ENCODE assay signal across 8 cellular contexts in the genomic region with DNA sequence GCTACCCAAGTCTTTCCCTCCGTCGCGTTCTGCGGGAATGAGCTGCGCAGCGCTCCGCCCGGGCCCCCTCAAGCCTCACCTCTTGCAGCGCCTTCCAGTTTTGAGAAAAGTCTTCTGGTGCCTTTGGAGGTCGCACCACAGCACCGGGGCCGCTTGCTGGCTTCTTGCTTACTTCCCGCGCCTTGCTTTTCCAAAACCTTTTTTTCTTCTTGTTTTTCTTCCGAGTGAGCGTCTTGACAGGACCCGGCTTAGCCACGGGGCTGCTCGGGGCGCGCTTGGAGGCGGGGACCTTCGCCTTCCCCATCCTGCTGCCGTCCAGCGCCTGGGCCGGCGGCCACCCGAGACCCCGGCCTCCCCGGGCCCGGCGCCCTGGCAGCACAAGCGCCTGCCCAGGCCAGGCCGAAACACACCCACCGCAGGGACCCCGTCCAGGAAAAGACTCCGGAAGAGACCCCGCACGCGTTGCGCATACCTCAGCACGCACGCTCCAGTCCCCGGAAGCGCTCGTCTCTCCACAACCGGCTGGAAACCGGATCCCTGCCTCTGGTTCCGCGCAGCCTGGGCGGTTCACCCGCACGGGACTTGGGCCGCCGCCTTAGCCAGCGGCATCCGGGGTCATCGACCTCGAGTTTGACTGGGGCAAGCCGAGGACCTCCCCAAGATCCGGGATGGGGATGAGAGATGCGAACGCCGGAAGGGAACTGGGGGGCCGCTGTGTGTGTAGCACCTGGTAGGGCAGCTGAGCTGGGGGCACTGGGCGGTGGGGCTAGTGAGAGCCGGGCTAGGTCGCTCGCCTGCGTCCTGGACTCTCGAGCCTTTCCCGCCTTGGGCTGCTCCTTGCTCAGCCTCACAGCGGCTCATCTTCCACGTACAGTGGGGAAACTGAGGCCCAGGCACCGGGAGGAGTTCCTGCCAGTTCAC. TPM values are rescaled to one million over a fixed set of nuclear protein-coding genes. Genes with fewer than 3 reads are reported as not detected.
DNase-seq lines count a peak whose midpoint lies in the region; ATAC-seq, FAIRE-seq and TF ChIP-seq lines count a peak whose summit lies in the region.

A gene with protein sequence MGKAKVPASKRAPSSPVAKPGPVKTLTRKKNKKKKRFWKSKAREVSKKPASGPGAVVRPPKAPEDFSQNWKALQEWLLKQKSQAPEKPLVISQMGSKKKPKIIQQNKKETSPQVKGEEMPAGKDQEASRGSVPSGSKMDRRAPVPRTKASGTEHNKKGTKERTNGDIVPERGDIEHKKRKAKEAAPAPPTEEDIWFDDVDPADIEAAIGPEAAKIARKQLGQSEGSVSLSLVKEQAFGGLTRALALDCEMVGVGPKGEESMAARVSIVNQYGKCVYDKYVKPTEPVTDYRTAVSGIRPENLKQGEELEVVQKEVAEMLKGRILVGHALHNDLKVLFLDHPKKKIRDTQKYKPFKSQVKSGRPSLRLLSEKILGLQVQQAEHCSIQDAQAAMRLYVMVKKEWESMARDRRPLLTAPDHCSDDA (minus strand): TSS at position 470 of the 921 bp plus-strand sequence. CDS start 166 bp downstream, at position 304.

- H2AFZ ChIP-seq in astrocyte (ENCODE audit: low read depth, low read length) (peak within 1 kb of the TSS; percentile 93), hepatocyte (peak within 1 kb of the TSS; percentile 90)

- DNase-seq in GM13976 (ENCODE audit: low spot score) (peak; percentile 86), NCI-H1694 (lab: John Stamatoyannopoulos, UW) (peak; percentile 71), T-helper 22 cell (ENCODE audit: low read depth) (peak; percentile 62), astrocyte (ENCODE audit: low read depth) (peak; percentile 81), hepatocyte (ENCODE audit: low spot score) (peak; percentile 90), retinal pigment epithelial cell (ENCODE audit: low read depth) (peak; percentile 55)

- H3K27ac ChIP-seq in astrocyte (ENCODE audit: low read depth, low read length) = peak within 1 kb of the TSS; percentile 82
- peak within 1 kb of the TSS; percentile 94 for H3K27ac ChIP-seq in hepatocyte

- H3K27me3 ChIP-seq in astrocyte (ENCODE audit: insufficient read depth, low read length) (no peaks in the 10 kb centered on the region), hepatocyte (no peaks in the 10 kb centered on the region)

- H3K27me3 Mint-ChIP-seq in astrocyte (ENCODE audit: low read depth, unreplicated experiment) = no peaks in the 10 kb centered on the region

- H3K79me2 ChIP-seq in astrocyte (ENCODE audit: insufficient read depth, low read length) (peaks cover 50% of the 10 kb centered on the region), hepatocyte (peaks cover 36% of the 10 kb centered on the region)

- H3K36me3 ChIP-seq in astrocyte (ENCODE audit: insufficient read depth, low read length) (peaks cover 5% of the 10 kb centered on the region), hepatocyte (replicated peaks; ENCODE audit: insufficient read depth, low read depth) (no peaks in the 10 kb centered on the region)

- TF ChIP-seq CTCF in GM13976 (IDR thresholded peaks at IDR 0.05; ENCODE audit: borderline replicate concordance, control extremely low read depth, extremely low read depth, insufficient read depth, missing control alignments) (no peak), astrocyte (IDR thresholded peaks at IDR 0.05; ENCODE audit: insufficient read depth, low read depth, low read length) (no peak), hepatocyte (IDR thresholded peaks at IDR 0.05; ENCODE audit: poor library complexity) (no peak), retinal pigment epithelial cell (conservative IDR thresholded peaks at IDR 0.05; ENCODE audit: low read depth, low read length) (no peak)

- H3K4me3 ChIP-seq in astrocyte (ENCODE audit: insufficient read depth, low read depth, low read length) (peak within 1 kb of the TSS; percentile 95), hepatocyte (peak within 1 kb of the TSS; percentile 91), retinal pigment epithelial cell (ENCODE audit: low read length) (peak within 1 kb of the TSS; percentile 86)

- H3K9me2 ChIP-seq in hepatocyte (replicated peaks; ENCODE audit: insufficient read depth) = no peaks in the 10 kb centered on the region

- in situ Hi-C loops in GM13976 (cut with MboI; ENCODE audit: low sequenced_read_pairs, unreplicated experiment) = no loop called here

- peaks cover 6% of the 10 kb centered on the region for H3K4me1 ChIP-seq in astrocyte (ENCODE audit: insufficient read depth, low read length)
- H3K4me1 ChIP-seq in hepatocyte (ENCODE audit: insufficient read depth) = peaks cover 13% of the 10 kb centered on the region

- peaks cover 10% of the 10 kb centered on the region for H3K4me1 Mint-ChIP-seq in astrocyte (ENCODE audit: low read depth, unreplicated experiment)

- H4K20me1 ChIP-seq in astrocyte (ENCODE audit: insufficient read depth, low read length) (peaks cover 25% of the 10 kb centered on the region), hepatocyte (ENCODE audit: insufficient read depth, poor library complexity, severe bottlenecking) (no peaks in the 10 kb centered on the region)

- no peaks in the 10 kb centered on the region for H3K9me3 ChIP-seq in astrocyte (ENCODE audit: insufficient read depth, low read depth, low read length)
- H3K9me3 ChIP-seq in hepatocyte (ENCODE audit: low read depth) = no peaks in the 10 kb centered on the region

- H3K4me3 Mint-ChIP-seq in astrocyte (ENCODE audit: unreplicated experiment) = peak within 1 kb of the TSS; percentile 93

- H3K9ac ChIP-seq in astrocyte (ENCODE audit: low read length) = peak within 1 kb of the TSS; percentile 85

- peak; percentile 61 for ATAC-seq in HG02763 (IDR thresholded peaks at IDR 0.05; ENCODE audit: unreplicated experiment)
- ATAC-seq in HG03521 (IDR thresholded peaks at IDR 0.05; ENCODE audit: unreplicated experiment) = no peak

- 3% methylated on average over 70 of the region's 75 CpGs for whole genome bisulfite sequencing in hepatocyte (ENCODE audit: low lambda C conversion rate, missing lambda C conversion rate)

- no peak for FAIRE-seq in astrocyte (lab: Jason Lieb, UNC)

- peak within 1 kb of the TSS; percentile 80 for H3K27ac Mint-ChIP-seq in astrocyte (ENCODE audit: unreplicated experiment)

- H3K4me2 ChIP-seq in astrocyte (ENCODE audit: low read length) (peak within 1 kb of the TSS; percentile 85), hepatocyte (peak within 1 kb of the TSS; percentile 90)

- H3K36me3 Mint-ChIP-seq in astrocyte (ENCODE audit: low read depth, unreplicated experiment) = peaks cover 10% of the 10 kb centered on the region

- no peaks in the 10 kb centered on the region for H3K9me3 Mint-ChIP-seq in astrocyte (ENCODE audit: unreplicated experiment)

RNA-seq across cellular contexts. Expression of the gene that starts here (rescaled TPM):
- total RNA-seq in astrocyte (19.7 and 22.5 TPM in 2 replicates), hepatocyte (16.6 and 19.4 TPM in 2 replicates)
- polyA plus RNA-seq in hepatocyte = 17.2 and 18.0 TPM in 2 replicates
